8 cellular contexts compared by ENCODE assay signal in the genomic region with DNA sequence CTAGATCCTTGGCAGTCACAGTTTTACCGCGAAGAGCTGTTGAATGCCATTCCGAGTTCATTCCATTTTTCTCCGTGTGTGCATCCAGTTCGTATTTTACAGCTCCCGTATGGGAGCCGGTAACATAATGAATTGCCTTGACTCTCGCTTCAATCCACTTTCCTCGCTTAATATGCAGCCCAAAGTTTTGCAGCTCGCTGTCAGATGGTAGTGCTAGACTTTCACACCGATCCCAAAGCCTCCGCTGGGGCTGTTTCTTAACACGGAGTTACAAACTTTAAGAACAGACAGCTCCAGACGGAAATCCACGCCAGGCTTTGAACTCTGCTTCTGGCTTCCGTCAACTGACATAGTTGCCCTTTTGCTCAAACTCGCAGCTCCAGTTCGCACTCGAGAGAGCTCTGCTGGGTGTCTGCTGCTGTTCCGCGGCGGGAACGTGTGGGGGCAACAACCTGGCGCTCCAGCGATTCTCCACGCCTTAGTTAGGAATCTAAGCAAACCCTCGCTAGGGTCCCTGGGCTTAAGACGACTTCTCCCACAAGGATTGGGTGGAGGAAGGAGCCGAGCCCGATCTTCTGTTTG.
DNase-seq lines count a peak whose midpoint lies in the region; ATAC-seq and TF ChIP-seq lines count a peak whose summit lies in the region.

No MANE protein-coding gene starts in this region.

- no peak for TF ChIP-seq CTCF in coronary artery (IDR thresholded peaks at IDR 0.05)

- DNase-seq in EL (peak; percentile 94), NCI-H510A treated with DMSO at 0.1 percent for 48 hours (lab: John Stamatoyannopoulos, UW) (peak; percentile 89), coronary artery (ENCODE audit: low spot score) (peak; percentile 89), kidney tubule cell (ENCODE audit: low spot score) (peak; percentile 92)
- peak; percentile 85 for DNase-seq in activated CD4-positive, alpha-beta T cell treated with anti-CD3 and anti-CD28 coated beads for 48 hours
- peak; percentile 68 to 73 for DNase-seq in stimulated activated CD4-positive, alpha-beta T cell treated with anti-CD3 and anti-CD28 coated beads, Interleukin-15, amount 100 ng/mL, for 48 hours (ENCODE audit: low read depth in 2 of 2)

- peak overlapping the region; percentile 76 for H3K4me3 ChIP-seq in coronary artery

- H3K27ac ChIP-seq in coronary artery = peak overlapping the region; percentile 95 to 97

- peak; percentile 21 for ATAC-seq in HG03108 (IDR thresholded peaks at IDR 0.05; ENCODE audit: unreplicated experiment)
- ATAC-seq in GM21528 (IDR thresholded peaks at IDR 0.05; ENCODE audit: low FRiP score, unreplicated experiment) = no peak
